In genomic region chr3:195110647-195111321, GRCh38 we compare ENCODE assay signal across 13 cellular contexts.
DNase-seq lines count a peak whose midpoint lies in the region; ATAC-seq and TF ChIP-seq lines count a peak whose summit lies in the region.
"Had no signal": no experiment of that assay in that cellular context is flagged by ENCODE, and none has a peak within 500 bp of the region (broad histone marks: within the 10 kb centered on the region; RNA-seq: fewer than 3 reads in every experiment).

No MANE protein-coding gene starts in this region.

- H4K91ac ChIP-seq in mesenchymal stem cell (ENCODE audit: low read length): peak overlapping the region; percentile 90

- no peak overlapping the region for H2AFZ ChIP-seq in mesenchymal stem cell (ENCODE audit: low read depth, low read length)

- no peak overlapping the region for H2BK120ac ChIP-seq in mesenchymal stem cell (ENCODE audit: low read depth, low read length)

- H3K4me2 ChIP-seq in mesenchymal stem cell (ENCODE audit: low read length, poor library complexity, severe bottlenecking): no peak overlapping the region
- H3K4me2 ChIP-seq: SK-N-SH had no signal

- peak overlapping the region in 1 of 2 experiments; percentile 29 for H3K4ac ChIP-seq in mesenchymal stem cell (ENCODE audit: low read depth in 1 of 2, low read length in 2 of 2)

- peaks cover 15% of the 10 kb centered on the region for H3K27me3 Mint-ChIP-seq in progenitor cell of endocrine pancreas

- no peak overlapping the region for H3K4me3 ChIP-seq in esophagus squamous epithelium
- H3K4me3 ChIP-seq in mesenchymal stem cell (ENCODE audit: insufficient read depth in 1 of 2, low read depth in 1 of 2, low read length in 2 of 2): no peak overlapping the region
- no peak overlapping the region for H3K4me3 ChIP-seq in vagina

- no peaks in the 10 kb centered on the region for H3K36me3 Mint-ChIP-seq in progenitor cell of endocrine pancreas (ENCODE audit: insufficient read depth)
- H3K36me3 Mint-ChIP-seq: mesothelial cell of epicardium had no signal

- peak; percentile 88 for DNase-seq in NOMO-1 treated with DMSO at 0.1 percent for 48 hours (lab: John Stamatoyannopoulos, UW; ENCODE audit: unreplicated experiment)
- no peak for DNase-seq in esophagus squamous epithelium (lab: John Stamatoyannopoulos, UW)
- DNase-seq in mesenchymal stem cell: no peak
- DNase-seq in vagina (ENCODE audit: extremely low spot score in 2 of 2): no peak
- no peak for DNase-seq in progenitor cell of endocrine pancreas (ENCODE audit: low spot score, unreplicated experiment)
- no peak for DNase-seq in NCI-H128 (lab: John Stamatoyannopoulos, UW; ENCODE audit: unreplicated experiment)
- DNase-seq: activated CD4-positive, alpha-beta T cell treated with anti-CD3 and anti-CD28 coated beads for 1 hour; activated T-cell treated with anti-CD3 and anti-CD28 coated beads, Interleukin-2, amount 50 U/mL, for 72 hours; NCI-H1105 treated with DMSO at 0.1 percent for 48 hours; NCI-H748 treated with DMSO at 0.1 percent for 48 hours; SK-N-SH had no signal

- peaks cover 17% of the 10 kb centered on the region for H3K79me1 ChIP-seq in mesenchymal stem cell (replicated peaks; ENCODE audit: low read length, poor library complexity, severe bottlenecking)

- intact Hi-C loops in esophagus squamous epithelium (cut with DNase I) (no loop called here), vagina (cut with DNase I) (loop anchor here (5.0 kb wide), 1 partner anchor 147 kb away; no protein-coding TSS in a partner anchor)

- no peak for TF ChIP-seq CTCF in esophagus squamous epithelium (IDR thresholded peaks at IDR 0.05)
- TF ChIP-seq CTCF in vagina (IDR thresholded peaks at IDR 0.05): no peak
- TF ChIP-seq CTCF in progenitor cell of endocrine pancreas (IDR thresholded peaks at IDR 0.05; ENCODE audit: unreplicated experiment): no peak

- H4K8ac ChIP-seq in mesenchymal stem cell (ENCODE audit: low read length): peak overlapping the region; percentile 7

- WGBS in esophagus squamous epithelium, 2 donors: 47 to 63% methylated on average over 12 to 14 of the region's 14 CpGs
- WGBS in mesenchymal stem cell: 71% methylated on average over 14 of the region's 14 CpGs

- ATAC-seq in SK-N-SH treated with all-trans-retinoic acid at 6 μM for 48 hours: no peak
- ATAC-seq: activated T-cell treated with anti-CD3 and anti-CD28 coated beads, Interleukin-2, amount 50 U/mL, for 72 hours had no signal

- H3K23ac ChIP-seq in mesenchymal stem cell (ENCODE audit: low read length in 2 of 2): no peak overlapping the region

- H3K27ac ChIP-seq in esophagus squamous epithelium (peak overlapping the region; percentile 49 to 75 (median 70)), mesenchymal stem cell (ENCODE audit: low read length, poor library complexity, severe bottlenecking) (no peak overlapping the region), vagina (peak overlapping the region; percentile 39)

- H2AK5ac ChIP-seq in mesenchymal stem cell (ENCODE audit: low read length, severe bottlenecking): no peak overlapping the region

- TF ChIP-seq POLR2A in esophagus squamous epithelium (IDR thresholded peaks at IDR 0.05) (no peak), vagina (IDR thresholded peaks at IDR 0.05) (no peak)

- H3K9me3 ChIP-seq in esophagus squamous epithelium: no peaks in the 10 kb centered on the region
- H3K9me3 ChIP-seq in mesenchymal stem cell (ENCODE audit: control insufficient read depth, low read length): no peaks in the 10 kb centered on the region
- no peaks in the 10 kb centered on the region for H3K9me3 ChIP-seq in vagina
- H3K9me3 ChIP-seq: SK-N-SH had no signal

- H3K4me1 ChIP-seq in esophagus squamous epithelium: peaks cover 6 to 25% (median 9%) of the 10 kb centered on the region in 3 donors
- H3K4me1 ChIP-seq in mesenchymal stem cell (ENCODE audit: control insufficient read depth, insufficient read depth, low read depth, low read length): peaks cover 8% of the 10 kb centered on the region
- H3K4me1 ChIP-seq in vagina: peaks cover 16% of the 10 kb centered on the region

- peak overlapping the region in 1 of 2 experiments; percentile 76 for H3K18ac ChIP-seq in mesenchymal stem cell (ENCODE audit: low read depth in 1 of 2, low read length in 2 of 2)

- no peaks in the 10 kb centered on the region for H3K36me3 ChIP-seq in esophagus squamous epithelium
- peaks cover 9 to 26% of the 10 kb centered on the region in 2 experiments for H3K36me3 ChIP-seq in mesenchymal stem cell (ENCODE audit: control insufficient read depth in 1 of 2, insufficient read depth in 2 of 2, low read depth in 1 of 2, low read length in 2 of 2)
- H3K36me3 ChIP-seq in vagina: no peaks in the 10 kb centered on the region

- no peak overlapping the region for H3K14ac ChIP-seq in mesenchymal stem cell (ENCODE audit: low read length in 2 of 2)

- H3K9ac ChIP-seq in mesenchymal stem cell (ENCODE audit: low read length): peak overlapping the region; percentile 76
- H3K9ac ChIP-seq: SK-N-SH had no signal

- peaks cover 9% of the 10 kb centered on the region for H3K4me1 Mint-ChIP-seq in progenitor cell of endocrine pancreas (ENCODE audit: low read depth)

- H2BK5ac ChIP-seq in mesenchymal stem cell (ENCODE audit: low read depth, low read length, poor library complexity, severe bottlenecking): no peak overlapping the region

- peak overlapping the region; percentile 38 to 49 for H2BK12ac ChIP-seq in mesenchymal stem cell (ENCODE audit: low read length in 2 of 2)

- H3K27ac Mint-ChIP-seq in progenitor cell of endocrine pancreas: no peak overlapping the region
- H3K27ac Mint-ChIP-seq: activated T-cell treated with anti-CD3 and anti-CD28 coated beads, Interleukin-2, amount 50 U/mL, for 72 hours; mesothelial cell of epicardium had no signal

- H3K9me3 Mint-ChIP-seq in progenitor cell of endocrine pancreas (ENCODE audit: low read depth): no peaks in the 10 kb centered on the region
- H3K9me3 Mint-ChIP-seq: activated T-cell treated with anti-CD3 and anti-CD28 coated beads, Interleukin-2, amount 50 U/mL, for 72 hours; mesothelial cell of epicardium had no signal

- H3K4me3 Mint-ChIP-seq in progenitor cell of endocrine pancreas (ENCODE audit: low read depth): no peak overlapping the region
- H3K4me3 Mint-ChIP-seq: activated T-cell treated with anti-CD3 and anti-CD28 coated beads, Interleukin-2, amount 50 U/mL, for 72 hours; mesothelial cell of epicardium had no signal

- H3K27me3 ChIP-seq in esophagus squamous epithelium: no peaks in the 10 kb centered on the region
- H3K27me3 ChIP-seq in mesenchymal stem cell (ENCODE audit: control insufficient read depth in 1 of 2, insufficient read depth in 1 of 2, low read length in 2 of 2): no peaks in the 10 kb centered on the region
- H3K27me3 ChIP-seq in vagina: no peaks in the 10 kb centered on the region

- H2BK15ac ChIP-seq in mesenchymal stem cell (ENCODE audit: low read depth, poor library complexity, severe bottlenecking): no peak overlapping the region

TF ChIP-seq in SK-N-SH treated with all-trans-retinoic acid at 6 μM for 48 hours, 23 proteins besides CTCF, POLR2A, EP300 and RAD21 (continues in another document):
- TF ChIP-seq BACH2 (CRISPR knock-in tag; IDR thresholded peaks at IDR 0.05; ENCODE audit: borderline replicate concordance) (no peak), RARB (CRISPR knock-in tag; IDR thresholded peaks at IDR 0.05) (no peak), ZNF8 (CRISPR knock-in tag; IDR thresholded peaks at IDR 0.05) (no peak), ISL1 (CRISPR knock-in tag; IDR thresholded peaks at IDR 0.05) (no peak), TOX (CRISPR knock-in tag; IDR thresholded peaks at IDR 0.05; ENCODE audit: borderline replicate concordance) (no peak), PPARA (CRISPR knock-in tag; IDR thresholded peaks at IDR 0.05; ENCODE audit: borderline replicate concordance) (no peak), ZFP3 (CRISPR knock-in tag; IDR thresholded peaks at IDR 0.05) (no peak), ESRRG (CRISPR knock-in tag; IDR thresholded peaks at IDR 0.05) (no peak), PATZ1 (CRISPR knock-in tag; IDR thresholded peaks at IDR 0.05; ENCODE audit: borderline replicate concordance) (no peak), POU6F1 (CRISPR knock-in tag; IDR thresholded peaks at IDR 0.05; ENCODE audit: borderline replicate concordance, low read depth) (no peak), ZNF565 (CRISPR knock-in tag; conservative IDR thresholded peaks at IDR 0.05; ENCODE audit: low read depth) (no peak), ZC3H10 (CRISPR knock-in tag; IDR thresholded peaks at IDR 0.05) (no peak), TCF4 (CRISPR knock-in tag; IDR thresholded peaks at IDR 0.05; ENCODE audit: borderline replicate concordance) (no peak), ZFP30 (CRISPR knock-in tag; IDR thresholded peaks at IDR 0.05) (no peak), CSDC2 (CRISPR knock-in tag; IDR thresholded peaks at IDR 0.05) (no peak)
